22 cellular contexts compared by ENCODE assay signal in genomic region chr3:29644956-29645661, GRCh38.
DNase-seq lines count a peak whose midpoint lies in the region; ATAC-seq, FAIRE-seq and TF ChIP-seq lines count a peak whose summit lies in the region.
"Had no signal": no experiment of that assay in that cellular context is flagged by ENCODE, and none has a peak within 500 bp of the region (broad histone marks: within the 10 kb centered on the region; RNA-seq: fewer than 3 reads in every experiment).

No MANE protein-coding gene starts in this region.

- POLR2A ChIA-PET in activated CD4-positive, alpha-beta T cell treated with anti-CD3 and anti-CD28 coated beads for 36 hours (lab: Charles Lee): no interaction called here

- H3K36me3 ChIP-seq in endodermal cell (ENCODE audit: control insufficient read depth, insufficient read depth, low read length): no peaks in the 10 kb centered on the region
- H3K36me3 ChIP-seq: MG63 had no signal

- H3K4me3 ChIP-seq in AG10803 (ENCODE audit: low read length) (no peak overlapping the region), endodermal cell (ENCODE audit: low read length) (no peak overlapping the region)
- H3K4me3 ChIP-seq: MG63, SK-N-MC had no signal

- H3K4me1 ChIP-seq in endodermal cell (ENCODE audit: control insufficient read depth, insufficient read depth, low read length): no peaks in the 10 kb centered on the region

- no peaks in the 10 kb centered on the region for H3K27me3 ChIP-seq in endodermal cell (ENCODE audit: control insufficient read depth, insufficient read depth, low read length, poor library complexity, severe bottlenecking)
- H3K27me3 ChIP-seq: MG63 had no signal

- 88 to 95% methylated on average over 2 to 3 of the region's 3 CpGs for whole genome bisulfite sequencing in endodermal cell (ENCODE audit: insufficient coverage in 1 of 2, insufficient read length in 1 of 2), 2 experiments

- no peak for TF ChIP-seq CTCF in AG10803 (conservative IDR thresholded peaks at IDR 0.05; ENCODE audit: low read length)
- no peak for TF ChIP-seq CTCF in endodermal cell (conservative IDR thresholded peaks at IDR 0.05)
- no peak for TF ChIP-seq CTCF in GM20000 (IDR thresholded peaks at IDR 0.05; ENCODE audit: extremely low read depth, missing control alignments)

- no peak overlapping the region for H3K9ac ChIP-seq in endodermal cell (ENCODE audit: extremely low read depth, low read length, poor library complexity, severe bottlenecking)

- TF ChIP-seq POLR2A in H54 (IDR thresholded peaks at IDR 0.05; ENCODE audit: low read depth, low read length): no peak

- no peak overlapping the region for H3K4me3 Mint-ChIP-seq in endodermal cell
- H3K4me3 Mint-ChIP-seq in activated CD4-positive, alpha-beta T cell treated with anti-CD3 and anti-CD28 coated beads for 36 hours: no peak overlapping the region

- H3K36me3 Mint-ChIP-seq in endodermal cell (ENCODE audit: low read depth): no peaks in the 10 kb centered on the region
- no peaks in the 10 kb centered on the region for H3K36me3 Mint-ChIP-seq in activated CD4-positive, alpha-beta T cell treated with anti-CD3 and anti-CD28 coated beads for 36 hours (ENCODE audit: low read depth)

- DNase-seq in AG10803 (ENCODE audit: low read depth): peak; percentile 65
- DNase-seq in H54 (ENCODE audit: insufficient read length, low spot score): no peak
- no peak for DNase-seq in endodermal cell
- peak; percentile 39 for DNase-seq in iris pigment epithelial cell (ENCODE audit: low read depth)
- no peak for DNase-seq in GM20000 (ENCODE audit: low spot score)
- DNase-seq in NCI-H1092 (lab: John Stamatoyannopoulos, UW): no peak
- DNase-seq in activated CD4-positive, alpha-beta T cell treated with anti-CD3 and anti-CD28 coated beads for 36 hours: no peak
- DNase-seq: COR-L47, DMS153, GDM1, HCEC 1CT, Kasumi-1, MG63, NCI-H1092 treated with DMSO at 0.1 percent for 48 hours, NCI-H146, NCI-H510A, NCI-H774, Right ventricle myocardium superior had no signal

- H3K9me3 ChIP-seq in endodermal cell (ENCODE audit: control insufficient read depth, low read length): no peaks in the 10 kb centered on the region
- H3K9me3 ChIP-seq: MG63 had no signal

- peaks cover 12% of the 10 kb centered on the region for H3K4me1 Mint-ChIP-seq in endodermal cell
- H3K4me1 Mint-ChIP-seq in activated CD4-positive, alpha-beta T cell treated with anti-CD3 and anti-CD28 coated beads for 36 hours: no peaks in the 10 kb centered on the region

- intact Hi-C loops in activated CD4-positive, alpha-beta T cell treated with anti-CD3 and anti-CD28 coated beads for 36 hours (cut with DNase I, micrococcal nuclease): no loop called here

- peak overlapping the region; percentile 21 for H3K27ac ChIP-seq in endodermal cell (ENCODE audit: low read depth, low read length)
- H3K27ac ChIP-seq: C4-2B, SK-N-MC had no signal

- no peak for ATAC-seq in activated CD4-positive, alpha-beta T cell treated with anti-CD3 and anti-CD28 coated beads for 36 hours

- no peaks in the 10 kb centered on the region for H3K27me3 Mint-ChIP-seq in endodermal cell (ENCODE audit: insufficient read depth)
- H3K27me3 Mint-ChIP-seq in activated CD4-positive, alpha-beta T cell treated with anti-CD3 and anti-CD28 coated beads for 36 hours: peaks cover 2% of the 10 kb centered on the region

- no peak overlapping the region for H3K27ac Mint-ChIP-seq in endodermal cell
- H3K27ac Mint-ChIP-seq in activated CD4-positive, alpha-beta T cell treated with anti-CD3 and anti-CD28 coated beads for 36 hours: no peak overlapping the region

- H3K9me3 Mint-ChIP-seq in endodermal cell: no peaks in the 10 kb centered on the region
- H3K9me3 Mint-ChIP-seq in activated CD4-positive, alpha-beta T cell treated with anti-CD3 and anti-CD28 coated beads for 36 hours (ENCODE audit: low read depth): no peaks in the 10 kb centered on the region

- peak; percentile 41 for FAIRE-seq in H54 (lab: Jason Lieb, UNC)
- FAIRE-seq: A204.1, RCC 7860 had no signal

- CTCF ChIA-PET in activated CD4-positive, alpha-beta T cell treated with anti-CD3 and anti-CD28 coated beads for 36 hours (lab: Charles Lee): no interaction called here

Comparison
In these comparisons a context has a peak if more than half of its experiments do, and no peak if none do; other contexts are left out.
1. DNase-seq: peak in AG10803 (single experiment) and iris pigment epithelial cell (single experiment); none in H54 (single experiment), endodermal cell (single experiment), GM20000 (single experiment), NCI-H1092 (single experiment) and activated CD4-positive, alpha-beta T cell treated with anti-CD3 and anti-CD28 coated beads for 36 hours (single experiment).